Comparison of ENCODE assay signal across 8 cellular contexts in genomic region chr9:129596541-129597328, GRCh38. TPM values are rescaled to one million over a fixed set of nuclear protein-coding genes. Genes with fewer than 3 reads are reported as not detected.
DNase-seq lines count a peak whose midpoint lies in the region; ATAC-seq and TF ChIP-seq lines count a peak whose summit lies in the region.

No MANE protein-coding gene starts in this region.

- no peaks in the 10 kb centered on the region for H3K27me3 Mint-ChIP-seq in activated T-helper 17 cell treated with anti-CD3 and anti-CD28 coated beads, Interleukin-2, amount 50 U/mL, for 72 hours

- ATAC-seq in activated T-helper 17 cell treated with anti-CD3 and anti-CD28 coated beads, Interleukin-2, amount 50 U/mL, for 72 hours (replicated peaks): peak; percentile 29
- ATAC-seq in HG03469 (IDR thresholded peaks at IDR 0.05; ENCODE audit: unreplicated experiment) (no peak), HG03025 (IDR thresholded peaks at IDR 0.05; ENCODE audit: low FRiP score, unreplicated experiment) (no peak)

- H3K9me3 Mint-ChIP-seq in activated T-helper 17 cell treated with anti-CD3 and anti-CD28 coated beads, Interleukin-2, amount 50 U/mL, for 72 hours: no peaks in the 10 kb centered on the region

- peaks cover 12% of the 10 kb centered on the region for H3K4me1 Mint-ChIP-seq in activated T-helper 17 cell treated with anti-CD3 and anti-CD28 coated beads, Interleukin-2, amount 50 U/mL, for 72 hours

- peaks cover 29% of the 10 kb centered on the region for H3K27me3 ChIP-seq in left ventricle myocardium inferior (ENCODE audit: low read depth)

- H3K4me1 ChIP-seq in ES-I3 (ENCODE audit: insufficient read depth, low read length): peaks cover 21% of the 10 kb centered on the region; the same call in 1 of the 2 replicates
- H3K4me1 ChIP-seq in left ventricle myocardium inferior: peaks cover 22% of the 10 kb centered on the region

- H3K27ac Mint-ChIP-seq in activated T-helper 17 cell treated with anti-CD3 and anti-CD28 coated beads, Interleukin-2, amount 50 U/mL, for 72 hours: no peak overlapping the region

- peak overlapping the region; percentile 9 for H3K4me3 Mint-ChIP-seq in activated T-helper 17 cell treated with anti-CD3 and anti-CD28 coated beads, Interleukin-2, amount 50 U/mL, for 72 hours

- intact Hi-C loops in left ventricle myocardium inferior (cut with micrococcal nuclease): no loop called here

- DNase-seq in left ventricle myocardium inferior (peak; percentile 75), retinal pigment epithelial cell (ENCODE audit: low read depth) (no peak), activated T-cell treated with anti-CD3 and anti-CD28 coated beads for 4 hours (no peak), NCI-H2081 treated with DMSO at 0.1 percent for 48 hours (lab: John Stamatoyannopoulos, UW) (no peak)

- H3K9me3 ChIP-seq in ES-I3 (ENCODE audit: control insufficient read depth, insufficient read depth, low read length): no peaks in the 10 kb centered on the region
- no peaks in the 10 kb centered on the region for H3K9me3 ChIP-seq in left ventricle myocardium inferior (replicated peaks)

- peak overlapping the region; percentile 90 for H3K27ac ChIP-seq in left ventricle myocardium inferior (replicated peaks)

- no peaks in the 10 kb centered on the region for H3K36me3 ChIP-seq in ES-I3 (ENCODE audit: insufficient read depth, low read length)
- no peaks in the 10 kb centered on the region for H3K36me3 ChIP-seq in left ventricle myocardium inferior

- no peaks in the 10 kb centered on the region for H3K36me3 Mint-ChIP-seq in activated T-helper 17 cell treated with anti-CD3 and anti-CD28 coated beads, Interleukin-2, amount 50 U/mL, for 72 hours (ENCODE audit: low read depth)

- no peak for TF ChIP-seq CTCF in left ventricle myocardium inferior (IDR thresholded peaks at IDR 0.05; ENCODE audit: borderline replicate concordance)
- TF ChIP-seq CTCF in retinal pigment epithelial cell (conservative IDR thresholded peaks at IDR 0.05; ENCODE audit: low read depth, low read length): no peak

- peak overlapping the region; percentile 65 for H3K4me3 ChIP-seq in left ventricle myocardium inferior
- H3K4me3 ChIP-seq in retinal pigment epithelial cell (ENCODE audit: low read length): peak overlapping the region; percentile 41

- peak overlapping the region; percentile 67 for H3K9ac ChIP-seq in ES-I3 (ENCODE audit: low read depth, low read length)

RNA-seq across cellular contexts. Expression of gene C9orf50, which starts 24.2 kb away (rescaled TPM):
- total RNA-seq in activated T-helper 17 cell treated with anti-CD3 and anti-CD28 coated beads, Interleukin-2, amount 50 U/mL, for 72 hours: not detected
- not detected for total RNA-seq in left ventricle myocardium inferior

RNA-seq across cellular contexts. Expression of gene NTMT1, which starts 29.2 kb away (rescaled TPM):
- total RNA-seq in activated T-helper 17 cell treated with anti-CD3 and anti-CD28 coated beads, Interleukin-2, amount 50 U/mL, for 72 hours: 10 to 100 TPM; 27.2 to 61.1 TPM
- 63.4 TPM for total RNA-seq in left ventricle myocardium inferior

RNA-seq across cellular contexts. Expression of gene ASB6, which starts 45.2 kb away (rescaled TPM):
- 10 to 100 TPM; 12.3 to 26.4 TPM for total RNA-seq in activated T-helper 17 cell treated with anti-CD3 and anti-CD28 coated beads, Interleukin-2, amount 50 U/mL, for 72 hours
- 9.0 TPM for total RNA-seq in left ventricle myocardium inferior
